Comparison of ENCODE assay signal across 8 cellular contexts in the genomic region with DNA sequence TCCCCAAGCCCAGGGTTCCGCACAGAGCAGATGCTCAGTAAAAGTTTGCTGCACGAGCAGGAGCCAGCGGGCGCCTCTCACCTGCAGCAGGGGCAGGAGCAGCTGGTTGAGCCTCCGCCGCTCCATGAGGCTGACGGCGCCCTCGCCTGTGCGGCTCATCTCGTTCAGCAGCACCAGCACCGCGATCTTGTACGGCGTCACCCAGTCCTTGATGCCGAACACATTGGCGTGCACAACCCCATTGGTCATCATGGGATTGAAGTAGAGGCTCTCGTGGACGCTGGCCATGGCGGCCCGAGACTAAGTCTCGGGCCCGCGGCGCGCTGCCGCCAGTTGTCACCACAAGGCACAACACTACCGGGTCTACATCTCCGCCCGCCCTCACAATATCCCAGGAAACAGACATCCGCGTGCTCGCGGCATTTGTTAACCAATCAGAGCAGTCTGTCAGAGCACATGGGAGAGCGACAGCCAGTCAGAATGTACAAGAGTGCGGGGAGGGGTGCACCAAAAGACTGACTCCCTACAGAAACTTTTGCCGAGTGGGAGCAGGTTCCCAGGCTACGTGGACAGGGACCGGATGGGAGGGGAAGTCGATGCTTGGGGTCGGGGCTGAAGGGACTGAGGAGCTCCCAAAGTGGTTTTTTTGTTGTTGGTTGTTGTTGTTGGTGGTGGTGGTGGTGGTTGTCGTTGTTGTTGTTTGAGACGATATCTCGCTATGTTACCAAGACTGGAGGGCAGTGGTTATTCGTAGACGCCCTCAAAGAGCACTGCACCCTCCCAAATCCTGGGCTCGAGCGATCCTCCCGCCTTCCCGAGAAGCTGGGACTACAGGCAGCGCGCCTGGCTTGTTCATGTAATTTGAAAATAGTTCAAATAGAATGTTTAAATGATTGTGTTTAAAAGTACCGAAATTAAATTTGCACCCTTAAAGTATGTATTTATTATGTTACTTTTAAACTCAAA. TPM values are rescaled to one million over a fixed set of nuclear protein-coding genes. Genes with fewer than 3 reads are reported as not detected.
DNase-seq lines count a peak whose midpoint lies in the region; ATAC-seq and TF ChIP-seq lines count a peak whose summit lies in the region.

A gene with protein sequence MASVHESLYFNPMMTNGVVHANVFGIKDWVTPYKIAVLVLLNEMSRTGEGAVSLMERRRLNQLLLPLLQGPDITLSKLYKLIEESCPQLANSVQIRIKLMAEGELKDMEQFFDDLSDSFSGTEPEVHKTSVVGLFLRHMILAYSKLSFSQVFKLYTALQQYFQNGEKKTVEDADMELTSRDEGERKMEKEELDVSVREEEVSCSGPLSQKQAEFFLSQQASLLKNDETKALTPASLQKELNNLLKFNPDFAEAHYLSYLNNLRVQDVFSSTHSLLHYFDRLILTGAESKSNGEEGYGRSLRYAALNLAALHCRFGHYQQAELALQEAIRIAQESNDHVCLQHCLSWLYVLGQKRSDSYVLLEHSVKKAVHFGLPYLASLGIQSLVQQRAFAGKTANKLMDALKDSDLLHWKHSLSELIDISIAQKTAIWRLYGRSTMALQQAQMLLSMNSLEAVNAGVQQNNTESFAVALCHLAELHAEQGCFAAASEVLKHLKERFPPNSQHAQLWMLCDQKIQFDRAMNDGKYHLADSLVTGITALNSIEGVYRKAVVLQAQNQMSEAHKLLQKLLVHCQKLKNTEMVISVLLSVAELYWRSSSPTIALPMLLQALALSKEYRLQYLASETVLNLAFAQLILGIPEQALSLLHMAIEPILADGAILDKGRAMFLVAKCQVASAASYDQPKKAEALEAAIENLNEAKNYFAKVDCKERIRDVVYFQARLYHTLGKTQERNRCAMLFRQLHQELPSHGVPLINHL (minus strand): TSS at position 359 of the 966 bp plus-strand sequence. CDS start 71 bp downstream, at position 288.

- TF ChIP-seq CTCF in PC-3 (conservative IDR thresholded peaks at IDR 0.05; ENCODE audit: low read depth, low read length) (no peak), mucosa of descending colon (IDR thresholded peaks at IDR 0.05) (no peak)

- CTCF ChIA-PET in PC-3 (lab: Charles Lee) = no interaction called here

- H3K9me2 ChIP-seq in PC-3 (replicated peaks; ENCODE audit: low read length) = no peaks in the 10 kb centered on the region

- H2AFZ ChIP-seq in PC-3 (ENCODE audit: low read length) = peak within 1 kb of the TSS; percentile 82

- no peak for TF ChIP-seq RAD21 in Ishikawa (IDR thresholded peaks at IDR 0.05; ENCODE audit: low read depth)

- H4K20me1 ChIP-seq in PC-3 (ENCODE audit: low read length) = no peaks in the 10 kb centered on the region

- ATAC-seq in GM21576 (IDR thresholded peaks at IDR 0.05; ENCODE audit: unreplicated experiment) = peak; percentile 97
- ATAC-seq in PC-3 = peak; percentile 96
- ATAC-seq in mucosa of descending colon = peak; percentile 100

- TF ChIP-seq EP300 in Ishikawa (IDR thresholded peaks at IDR 0.05; ENCODE audit: borderline replicate concordance) = 0 out of 2 replicates have a peak, but pooled peaks have one; percentile 32

- H3K9me3 ChIP-seq in PC-3 (ENCODE audit: low read length) (no peaks in the 10 kb centered on the region), mucosa of descending colon (no peaks in the 10 kb centered on the region)

- BruUV-seq in PC-3 (replicated peaks; lab: Mats Ljungman, UMichigan) = TSS peak; percentile 63

- H3K9ac ChIP-seq in PC-3 (ENCODE audit: low read length) = peak within 1 kb of the TSS; percentile 94

- intact Hi-C loops in PC-3 (cut with micrococcal nuclease) (loop anchor here (1.0 to 5.0 kb wide), 2 partner anchors 47 to 90 kb away; no protein-coding TSS in a partner anchor), mucosa of descending colon (cut with DNase I, micrococcal nuclease) (no loop called here)

- DNase-seq in DMS153 (lab: John Stamatoyannopoulos, UW) (peak; percentile 95), PC-3 (peak; percentile 99), activated T-cell treated with anti-CD3 and anti-CD28 coated beads for 48 hours (ENCODE audit: low read depth) (peak; percentile 85), epithelial cell of prostate (ENCODE audit: low read depth, low spot score) (peak; percentile 95), mucosa of descending colon (peak; percentile 91 to 95 (median 95))
- peak; percentile 80 for DNase-seq in stimulated activated CD8-positive, alpha-beta memory T cell treated with anti-CD3 and anti-CD28 coated beads, Interleukin-4, amount 100 ng/mL, for 24 hours (ENCODE audit: low read depth)

- POLR2A ChIA-PET in PC-3 (lab: Charles Lee; ENCODE audit: unreplicated experiment) = interaction anchor here (0.5 to 0.6 kb wide), 2 partner anchors 320 to 717 kb away, joined by 5 to 9 read pairs; no protein-coding TSS in a partner anchor

- H3K27ac ChIP-seq in PC-3 (ENCODE audit: low read length) (peak within 1 kb of the TSS; percentile 48), epithelial cell of prostate (peak within 1 kb of the TSS; percentile 68)

- peaks cover 48% of the 10 kb centered on the region for H3K79me2 ChIP-seq in PC-3 (ENCODE audit: low read length)

- H3F3A ChIP-seq in PC-3 (ENCODE audit: low read length, unreplicated experiment) = no peaks in the 10 kb centered on the region

- no peaks in the 10 kb centered on the region for H3K27me3 ChIP-seq in PC-3 (ENCODE audit: low read length)

- H3K36me3 ChIP-seq in PC-3 (ENCODE audit: low read depth, low read length) = peaks cover 1% of the 10 kb centered on the region; the same call in 1 of the 2 replicates
- H3K36me3 ChIP-seq in mucosa of descending colon (ENCODE audit: low read depth) = no peaks in the 10 kb centered on the region

- H3K4me1 ChIP-seq in PC-3 (ENCODE audit: insufficient read depth, low read length) (peaks cover 11% of the 10 kb centered on the region), mucosa of descending colon (ENCODE audit: low read depth) (peaks cover 11% of the 10 kb centered on the region)

- peak within 1 kb of the TSS; percentile 95 for H3K4me3 ChIP-seq in PC-3 (ENCODE audit: low read length)
- H3K4me3 ChIP-seq in mucosa of descending colon = peak within 1 kb of the TSS; percentile 77

- peak within 1 kb of the TSS; percentile 86 for H3K4me2 ChIP-seq in PC-3 (ENCODE audit: low read length)

TF ChIP-seq in Ishikawa, 13 proteins besides CTCF, POLR2A, EP300 and RAD21:
- TF ChIP-seq NFIC (IDR thresholded peaks at IDR 0.05) (peak; percentile 42; the same call in 1 of the 2 replicates), FOXM1 (IDR thresholded peaks at IDR 0.05; ENCODE audit: borderline replicate concordance, low read depth) (peak; percentile 78; the same call in 1 of the 2 replicates), CEBPB (IDR thresholded peaks at IDR 0.05) (no peak), EGR1 (IDR thresholded peaks at IDR 0.05) (no peak), ZBTB7A (IDR thresholded peaks at IDR 0.05; ENCODE audit: low read depth) (no peak), YY1 (IDR thresholded peaks at IDR 0.05; ENCODE audit: low read depth) (peak; percentile 71; the same call in 1 of the 2 replicates), CREB1 (IDR thresholded peaks at IDR 0.05; ENCODE audit: low read depth) (peak; percentile 67), TCF12 (IDR thresholded peaks at IDR 0.05; ENCODE audit: low read depth) (no peak; the same call in 1 of the 2 replicates), TEAD4 (IDR thresholded peaks at IDR 0.05) (no peak), TAF1 (IDR thresholded peaks at IDR 0.05; ENCODE audit: low read depth) (peak; percentile 87)
- TF ChIP-seq, protein P1, sequence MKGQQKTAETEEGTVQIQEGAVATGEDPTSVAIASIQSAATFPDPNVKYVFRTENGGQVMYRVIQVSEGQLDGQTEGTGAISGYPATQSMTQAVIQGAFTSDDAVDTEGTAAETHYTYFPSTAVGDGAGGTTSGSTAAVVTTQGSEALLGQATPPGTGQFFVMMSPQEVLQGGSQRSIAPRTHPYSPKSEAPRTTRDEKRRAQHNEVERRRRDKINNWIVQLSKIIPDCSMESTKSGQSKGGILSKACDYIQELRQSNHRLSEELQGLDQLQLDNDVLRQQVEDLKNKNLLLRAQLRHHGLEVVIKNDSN (IDR thresholded peaks at IDR 0.05) = peak; percentile 98
- TF ChIP-seq, protein P2, sequence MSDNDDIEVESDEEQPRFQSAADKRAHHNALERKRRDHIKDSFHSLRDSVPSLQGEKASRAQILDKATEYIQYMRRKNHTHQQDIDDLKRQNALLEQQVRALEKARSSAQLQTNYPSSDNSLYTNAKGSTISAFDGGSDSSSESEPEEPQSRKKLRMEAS (IDR thresholded peaks at IDR 0.05) = peak; percentile 89
- TF ChIP-seq, protein P3, sequence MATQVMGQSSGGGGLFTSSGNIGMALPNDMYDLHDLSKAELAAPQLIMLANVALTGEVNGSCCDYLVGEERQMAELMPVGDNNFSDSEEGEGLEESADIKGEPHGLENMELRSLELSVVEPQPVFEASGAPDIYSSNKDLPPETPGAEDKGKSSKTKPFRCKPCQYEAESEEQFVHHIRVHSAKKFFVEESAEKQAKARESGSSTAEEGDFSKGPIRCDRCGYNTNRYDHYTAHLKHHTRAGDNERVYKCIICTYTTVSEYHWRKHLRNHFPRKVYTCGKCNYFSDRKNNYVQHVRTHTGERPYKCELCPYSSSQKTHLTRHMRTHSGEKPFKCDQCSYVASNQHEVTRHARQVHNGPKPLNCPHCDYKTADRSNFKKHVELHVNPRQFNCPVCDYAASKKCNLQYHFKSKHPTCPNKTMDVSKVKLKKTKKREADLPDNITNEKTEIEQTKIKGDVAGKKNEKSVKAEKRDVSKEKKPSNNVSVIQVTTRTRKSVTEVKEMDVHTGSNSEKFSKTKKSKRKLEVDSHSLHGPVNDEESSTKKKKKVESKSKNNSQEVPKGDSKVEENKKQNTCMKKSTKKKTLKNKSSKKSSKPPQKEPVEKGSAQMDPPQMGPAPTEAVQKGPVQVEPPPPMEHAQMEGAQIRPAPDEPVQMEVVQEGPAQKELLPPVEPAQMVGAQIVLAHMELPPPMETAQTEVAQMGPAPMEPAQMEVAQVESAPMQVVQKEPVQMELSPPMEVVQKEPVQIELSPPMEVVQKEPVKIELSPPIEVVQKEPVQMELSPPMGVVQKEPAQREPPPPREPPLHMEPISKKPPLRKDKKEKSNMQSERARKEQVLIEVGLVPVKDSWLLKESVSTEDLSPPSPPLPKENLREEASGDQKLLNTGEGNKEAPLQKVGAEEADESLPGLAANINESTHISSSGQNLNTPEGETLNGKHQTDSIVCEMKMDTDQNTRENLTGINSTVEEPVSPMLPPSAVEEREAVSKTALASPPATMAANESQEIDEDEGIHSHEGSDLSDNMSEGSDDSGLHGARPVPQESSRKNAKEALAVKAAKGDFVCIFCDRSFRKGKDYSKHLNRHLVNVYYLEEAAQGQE (IDR thresholded peaks at IDR 0.05; ENCODE audit: low read depth) = no peak
TF ChIP-seq in Ishikawa: peak in this region for 7.

RNA-seq across cellular contexts. Expression of the gene that starts here (rescaled TPM):
- 171 and 199 TPM in 2 replicates for total RNA-seq in PC-3 (2014; rRNA removed)
- 10 to 100 TPM; 89.8 to 98.1 (median 93.8) TPM for total RNA-seq in mucosa of descending colon

Comparison
In these comparisons a context has a peak if more than half of its experiments do, and no peak if none do; other contexts are left out.
1. Peak in every context shown above with its lines: DNase-seq, ATAC-seq, H3K4me3 ChIP-seq and H3K27ac ChIP-seq.